ENCODE assay signal across 8 cellular contexts in the genomic region with DNA sequence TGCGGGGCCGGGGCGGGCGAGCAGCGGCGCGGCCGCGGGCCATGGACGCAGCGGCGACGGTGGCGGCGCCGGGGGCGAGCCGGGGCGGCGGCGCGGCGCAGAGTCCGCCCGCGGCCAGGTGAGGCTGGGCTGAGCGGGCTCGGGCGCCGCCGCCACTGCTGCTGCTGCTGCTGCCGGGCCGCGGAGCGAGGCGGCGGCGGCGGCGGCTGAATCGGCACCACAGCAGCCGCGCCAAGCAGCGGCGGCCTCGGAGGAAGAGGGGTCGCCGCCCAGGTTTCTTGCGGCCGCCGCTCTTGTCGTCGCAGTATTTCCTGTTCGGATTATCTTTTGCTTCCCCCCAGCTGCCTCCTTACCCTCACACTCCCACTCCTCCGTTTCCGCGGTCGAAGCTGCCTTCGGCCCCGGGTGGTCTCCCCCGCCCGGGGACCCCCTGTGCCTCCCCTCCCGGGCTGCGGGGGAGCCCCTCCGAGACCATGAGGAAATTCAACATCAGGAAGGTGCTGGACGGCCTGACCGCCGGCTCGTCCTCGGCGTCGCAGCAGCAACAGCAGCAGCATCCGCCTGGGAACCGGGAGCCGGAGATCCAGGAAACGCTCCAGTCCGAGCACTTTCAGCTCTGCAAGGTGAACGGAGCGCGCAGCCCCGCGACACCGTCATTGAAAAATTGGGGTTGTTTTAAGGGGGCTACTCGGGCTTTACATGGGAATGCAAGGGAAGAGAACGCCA. TPM values are rescaled to one million over a fixed set of nuclear protein-coding genes. Genes with fewer than 3 reads are reported as not detected.
DNase-seq lines count a peak whose midpoint lies in the region; ATAC-seq and TF ChIP-seq lines count a peak whose summit lies in the region.

A gene (plus strand): TSS at position 358 of the 726 bp plus-strand sequence. CDS start 116 bp downstream, at position 474.

- H3K36me3 Mint-ChIP-seq in activated CD8-positive, alpha-beta memory T cell treated with anti-CD3 and anti-CD28 coated beads, Interleukin-2, amount 10 ng/mL, durations not matched to agents 7 days and 5 days = peaks cover 4% of the 10 kb centered on the region
- H3K36me3 Mint-ChIP-seq in endodermal cell (ENCODE audit: low read depth) = no peaks in the 10 kb centered on the region

- no peaks in the 10 kb centered on the region for H3K27me3 Mint-ChIP-seq in activated CD8-positive, alpha-beta memory T cell treated with anti-CD3 and anti-CD28 coated beads, Interleukin-2, amount 10 ng/mL, durations not matched to agents 7 days and 5 days
- H3K27me3 Mint-ChIP-seq in endodermal cell (ENCODE audit: insufficient read depth) = no peaks in the 10 kb centered on the region

- peak within 1 kb of the TSS; percentile 96 for H3K27ac Mint-ChIP-seq in activated CD8-positive, alpha-beta memory T cell treated with anti-CD3 and anti-CD28 coated beads, Interleukin-2, amount 10 ng/mL, durations not matched to agents 7 days and 5 days
- peak within 1 kb of the TSS; percentile 96 for H3K27ac Mint-ChIP-seq in endodermal cell

- H3K4me3 ChIP-seq in endodermal cell (ENCODE audit: low read length) (peak within 1 kb of the TSS; percentile 98), mesodermal cell (ENCODE audit: extremely low read depth, insufficient read depth, low read length, poor library complexity, severe bottlenecking) (peak within 1 kb of the TSS; percentile 71)

- H3K9ac ChIP-seq in endodermal cell (ENCODE audit: extremely low read depth, low read length, poor library complexity, severe bottlenecking) = peak within 1 kb of the TSS; percentile 62

- H3K9me3 ChIP-seq in endodermal cell (ENCODE audit: control insufficient read depth, low read length) (no peaks in the 10 kb centered on the region), mesodermal cell (ENCODE audit: control insufficient read depth, low read length) (no peaks in the 10 kb centered on the region)

- H3K4me3 Mint-ChIP-seq in activated CD8-positive, alpha-beta memory T cell treated with anti-CD3 and anti-CD28 coated beads, Interleukin-2, amount 10 ng/mL, durations not matched to agents 7 days and 5 days = peak within 1 kb of the TSS; percentile 97
- H3K4me3 Mint-ChIP-seq in endodermal cell = peak within 1 kb of the TSS; percentile 82

- no peaks in the 10 kb centered on the region for H3K27me3 ChIP-seq in endodermal cell (ENCODE audit: control insufficient read depth, insufficient read depth, low read length, poor library complexity, severe bottlenecking)

- H3K27ac ChIP-seq in endodermal cell (ENCODE audit: low read depth, low read length) (peak within 1 kb of the TSS; percentile 85), mesodermal cell (ENCODE audit: low read depth, low read length, severe bottlenecking) (peak within 1 kb of the TSS; percentile 71)

- peaks cover 32% of the 10 kb centered on the region for H3K4me1 Mint-ChIP-seq in activated CD8-positive, alpha-beta memory T cell treated with anti-CD3 and anti-CD28 coated beads, Interleukin-2, amount 10 ng/mL, durations not matched to agents 7 days and 5 days
- peaks cover 26% of the 10 kb centered on the region for H3K4me1 Mint-ChIP-seq in endodermal cell

- 0% methylated on average over 22 to 84 of the region's 85 CpGs for WGBS in endodermal cell (ENCODE audit: insufficient coverage in 1 of 2, insufficient read length in 1 of 2), 2 experiments
- 0% methylated on average over 41 to 68 of the region's 85 CpGs for WGBS in mesodermal cell (ENCODE audit: insufficient coverage in 2 of 2), 2 experiments

- H3K36me3 ChIP-seq in endodermal cell (ENCODE audit: control insufficient read depth, insufficient read depth, low read length) (no peaks in the 10 kb centered on the region), mesodermal cell (ENCODE audit: control insufficient read depth, insufficient read depth, low read length) (no peaks in the 10 kb centered on the region)

- no peak for TF ChIP-seq CTCF in endodermal cell (conservative IDR thresholded peaks at IDR 0.05)

- H3K9me3 Mint-ChIP-seq in activated CD8-positive, alpha-beta memory T cell treated with anti-CD3 and anti-CD28 coated beads, Interleukin-2, amount 10 ng/mL, durations not matched to agents 7 days and 5 days (ENCODE audit: low read depth) = no peaks in the 10 kb centered on the region
- H3K9me3 Mint-ChIP-seq in endodermal cell = no peaks in the 10 kb centered on the region

- CTCF ChIA-PET in activated CD8-positive, alpha-beta memory T cell treated with anti-CD3 and anti-CD28 coated beads, Interleukin-2, amount 10 ng/mL, durations not matched to agents 7 days and 5 days (lab: Charles Lee) = interaction anchor here (1.3 kb wide), 1 partner anchor 84 kb away, joined by 3 read pairs; no protein-coding TSS in a partner anchor

- DNase-seq in NOMO-1 (lab: John Stamatoyannopoulos, UW; ENCODE audit: unreplicated experiment in 2 of 2) (peak; percentile 25 to 29), NOMO-1 treated with dmso at 0.1 percent for 144 hours (lab: John Stamatoyannopoulos, UW; ENCODE audit: unreplicated experiment) (no peak), NCI-H2196 (lab: John Stamatoyannopoulos, UW; ENCODE audit: unreplicated experiment) (peak; percentile 15), endodermal cell (peak; percentile 83)
- DNase-seq in activated CD8-positive, alpha-beta memory T cell treated with anti-CD3 and anti-CD28 coated beads, Interleukin-2, amount 10 ng/mL, durations not matched to agents 7 days and 5 days = peak; percentile 59
- peak; percentile 60 for DNase-seq in stimulated activated CD8-positive, alpha-beta memory T cell treated with anti-CD3 and anti-CD28 coated beads, Interleukin-4, amount 100 ng/mL, for 48 hours

- H3K4me1 ChIP-seq in endodermal cell (ENCODE audit: control insufficient read depth, insufficient read depth, low read length) (peaks cover 4% of the 10 kb centered on the region), mesodermal cell (ENCODE audit: control insufficient read depth, insufficient read depth, low read length, poor library complexity, severe bottlenecking) (no peaks in the 10 kb centered on the region)

- ATAC-seq in HG02840 (IDR thresholded peaks at IDR 0.05; ENCODE audit: low FRiP score, unreplicated experiment) = peak; percentile 30
- ATAC-seq in activated CD8-positive, alpha-beta memory T cell treated with anti-CD3 and anti-CD28 coated beads, Interleukin-2, amount 10 ng/mL, durations not matched to agents 7 days and 5 days = peak; percentile 28

RNA-seq across cellular contexts. Expression of the gene that starts here (rescaled TPM):
- 10 to 100 TPM; 16.1 to 22.6 TPM for total RNA-seq in activated CD8-positive, alpha-beta memory T cell treated with anti-CD3 and anti-CD28 coated beads, Interleukin-2, amount 10 ng/mL, durations not matched to agents 7 days and 5 days
- total RNA-seq in endodermal cell = 10 to 100 TPM; 19.2 to 25.2 TPM
- 5.2 TPM for polyA plus RNA-seq in endodermal cell (2013, experiment 1 of 2)
- polyA plus RNA-seq in endodermal cell (2013, experiment 2 of 2) = 6.2 TPM
- polyA plus RNA-seq in mesodermal cell (2013, experiment 1 of 2) = 10.9 TPM
- 8.9 TPM for polyA plus RNA-seq in mesodermal cell (2013, experiment 2 of 2)
